In genomic region chr1:94974224-94974623, GRCh38 we compare ENCODE assay signal across 11 cellular contexts. TPM values are rescaled to one million over a fixed set of nuclear protein-coding genes. Genes with fewer than 3 reads are reported as not detected.
A peak's percentile ranks its signal among the peaks of the same experiment; 100 is the strongest.
DNase-seq lines count a peak whose midpoint lies in the region; ATAC-seq, FAIRE-seq and TF ChIP-seq lines count a peak whose summit lies in the region.
"Had no signal": no experiment of that assay in that cellular context is flagged by ENCODE, and none has a peak within 500 bp of the region (broad histone marks: within the 10 kb centered on the region; RNA-seq: fewer than 3 reads in every experiment).

No MANE protein-coding gene starts in this region.

- H3K9me3 ChIP-seq in endothelial cell of umbilical vein (replicated peaks; ENCODE audit: control insufficient read depth, insufficient read depth, low read length) (no peaks in the 10 kb centered on the region), tibial artery (no peaks in the 10 kb centered on the region)
- H3K9me3 ChIP-seq: prostate gland had no signal

- H3K27ac ChIP-seq in endothelial cell of umbilical vein (ENCODE audit: insufficient read depth, low read depth, low read length) (no peak overlapping the region), tibial artery (peak overlapping the region; percentile 25 to 67)

- H3K79me2 ChIP-seq in endothelial cell of umbilical vein (ENCODE audit: control insufficient read depth, insufficient read depth, low read length) = no peaks in the 10 kb centered on the region

- CTCF ChIA-PET in endothelial cell of umbilical vein (lab: Charles Lee) = no interaction called here

- no peak for TF ChIP-seq CTCF in endothelial cell of umbilical vein (IDR thresholded peaks at IDR 0.05; ENCODE audit: extremely low read depth in 1 of 2, insufficient read depth in 1 of 2, low read depth in 1 of 2, low read length in 2 of 2)
- TF ChIP-seq CTCF in tibial artery (IDR thresholded peaks at IDR 0.05) = no peak

- H3K4me3 ChIP-seq in endothelial cell of umbilical vein (replicated peaks in 1 of 3; ENCODE audit: insufficient read depth in 1 of 3, low read depth in 1 of 3, low read length in 3 of 3) = no peak overlapping the region
- no peak overlapping the region for H3K4me3 ChIP-seq in tibial artery
- H3K4me3 ChIP-seq: GM23338, prostate gland had no signal

- H3K36me3 ChIP-seq in endothelial cell of umbilical vein (ENCODE audit: control insufficient read depth in 2 of 2, extremely low read depth in 1 of 2, insufficient read depth in 2 of 2, low read length in 2 of 2) (no peaks in the 10 kb centered on the region), tibial artery (no peaks in the 10 kb centered on the region)
- H3K36me3 ChIP-seq: prostate gland had no signal

- no peak overlapping the region for H3K9ac ChIP-seq in endothelial cell of umbilical vein (replicated peaks; ENCODE audit: extremely low read depth, insufficient read depth, low read length)

- H3K27me3 ChIP-seq in endothelial cell of umbilical vein (ENCODE audit: control insufficient read depth in 2 of 2, insufficient read depth in 2 of 2, low read length in 2 of 2) = no peaks in the 10 kb centered on the region
- H3K27me3 ChIP-seq in tibial artery = no peaks in the 10 kb centered on the region

- no peak overlapping the region for H2AFZ ChIP-seq in endothelial cell of umbilical vein (ENCODE audit: low read depth, low read length)
- H2AFZ ChIP-seq: GM23338 had no signal

- H3K4me1 ChIP-seq in endothelial cell of umbilical vein (ENCODE audit: control insufficient read depth, extremely low read depth, insufficient read depth, low read length) = peaks cover 16% of the 10 kb centered on the region
- H3K4me1 ChIP-seq in tibial artery = peaks cover 0 to 43% (median 17%) of the 10 kb centered on the region in 4 donors
- H3K4me1 ChIP-seq: prostate gland had no signal

- no peak overlapping the region for H3K4me2 ChIP-seq in endothelial cell of umbilical vein (ENCODE audit: insufficient read depth, low read length)
- H3K4me2 ChIP-seq: GM23338 had no signal

- DNase-seq in NCI-H446 treated with DMSO at 0.1 percent for 48 hours (lab: John Stamatoyannopoulos, UW) = peak; percentile 52
- peak; percentile 31 for DNase-seq in endothelial cell of umbilical vein (ENCODE audit: low read depth, low spot score)
- peak; percentile 87 for DNase-seq in kidney glomerular epithelial cell (lab: John Stamatoyannopoulos, UW)
- DNase-seq in tibial artery = no peak
- no peak for DNase-seq in DMS 273 treated with DMSO at 0.1 percent for 48 hours (lab: John Stamatoyannopoulos, UW)
- no peak for DNase-seq in MV-4-11 (lab: John Stamatoyannopoulos, UW)
- DNase-seq: activated naive CD8-positive, alpha-beta T cell treated with anti-CD3 and anti-CD28 coated beads for 36 hours; NCI-H69 had no signal

- POLR2A ChIA-PET in endothelial cell of umbilical vein (lab: Charles Lee) = no interaction called here

- no peak for TF ChIP-seq POLR2A in endothelial cell of umbilical vein (IDR thresholded peaks at IDR 0.05; ENCODE audit: low read depth, low read length)

- ATAC-seq in GM21381 (IDR thresholded peaks at IDR 0.05; ENCODE audit: unreplicated experiment) = no peak
- ATAC-seq: GM23338 had no signal

- dilution Hi-C loops in endothelial cell of umbilical vein (cut with MboI; ENCODE audit: extremely low pct_ligation_motif_present, low sequenced_read_pairs) = no loop called here

- H4K20me1 ChIP-seq in endothelial cell of umbilical vein (replicated peaks; ENCODE audit: control insufficient read depth, extremely low read depth, insufficient read depth, low read length) = no peaks in the 10 kb centered on the region

- intact Hi-C loops in endothelial cell of umbilical vein (cut with micrococcal nuclease) = no loop called here
- intact Hi-C loops in tibial artery (cut with DNase I; ENCODE audit: low total_unique reads) = no loop called here

- no TSS peak for BruUV-seq in endothelial cell of umbilical vein (replicated peaks; lab: Mats Ljungman, UMichigan)

- FAIRE-seq in endothelial cell of umbilical vein (lab: Jason Lieb, UNC) = no peak

- H3K9me1 ChIP-seq in endothelial cell of umbilical vein (replicated peaks; ENCODE audit: control insufficient read depth, extremely low read depth, insufficient read depth, low read length) = no peaks in the 10 kb centered on the region

TF ChIP-seq in endothelial cell of umbilical vein, 7 proteins besides CTCF, POLR2A, EP300 and RAD21:
- TF ChIP-seq JUN (IDR thresholded peaks at IDR 0.05; ENCODE audit: borderline replicate concordance, insufficient read depth, insufficient read length, low read depth) (no peak), GATA2 (IDR thresholded peaks at IDR 0.05; ENCODE audit: insufficient read depth, insufficient read length, low read depth, low read length) (no peak), EZH2 (IDR thresholded peaks at IDR 0.05; ENCODE audit: borderline replicate concordance, low read depth, low read length, severe bottlenecking) (no peak), MYC (IDR thresholded peaks at IDR 0.05; ENCODE audit: low read depth, low read length) (no peak), POLR2AphosphoS5 (IDR thresholded peaks at IDR 0.05; ENCODE audit: insufficient read depth, low read depth, low read length) (no peak), MAX (IDR thresholded peaks at IDR 0.05; ENCODE audit: insufficient read depth, insufficient read length) (no peak), FOS (IDR thresholded peaks at IDR 0.05; ENCODE audit: borderline replicate concordance, insufficient read depth, low read length) (no peak)
TF ChIP-seq in endothelial cell of umbilical vein: peak in this region for 0.

RNA-seq across cellular contexts. Expression of gene CNN3, which starts 47.3 kb away (rescaled TPM):
- total RNA-seq in endothelial cell of umbilical vein = 317 and 392 TPM in 2 replicates
- polyA plus RNA-seq in endothelial cell of umbilical vein = 162 and 174 TPM in 2 replicates
- polyA plus RNA-seq in endothelial cell of umbilical vein (2011; cell fraction: cytosol; rRNA removed) = 196 and 210 TPM in 2 replicates
- 144 and 160 TPM in 2 replicates for polyA plus RNA-seq in endothelial cell of umbilical vein (2011; cell fraction: nucleus; rRNA removed)
- 171 and 208 TPM in 2 replicates for polyA plus RNA-seq in endothelial cell of umbilical vein (2012)
- 236 and 255 TPM in 2 replicates for polyA minus RNA-seq in endothelial cell of umbilical vein
- polyA minus RNA-seq in endothelial cell of umbilical vein (2011; cell fraction: cytosol; rRNA and poly(A)+ RNA removed) = not detected
- 119 and 129 TPM in 2 replicates for polyA minus RNA-seq in endothelial cell of umbilical vein (2011; cell fraction: nucleus; rRNA and poly(A)+ RNA removed)

Comparison
In these comparisons a context has a peak if more than half of its experiments do, and no peak if none do; other contexts are left out.
1. DNase-seq: peak in NCI-H446 treated with DMSO at 0.1 percent for 48 hours (single experiment), endothelial cell of umbilical vein (single experiment) and kidney glomerular epithelial cell (single experiment); none in tibial artery (0 of 2), DMS 273 treated with DMSO at 0.1 percent for 48 hours (single experiment) and MV-4-11 (single experiment).